Comparison of ENCODE assay signal across 2 cellular contexts in the genomic region with DNA sequence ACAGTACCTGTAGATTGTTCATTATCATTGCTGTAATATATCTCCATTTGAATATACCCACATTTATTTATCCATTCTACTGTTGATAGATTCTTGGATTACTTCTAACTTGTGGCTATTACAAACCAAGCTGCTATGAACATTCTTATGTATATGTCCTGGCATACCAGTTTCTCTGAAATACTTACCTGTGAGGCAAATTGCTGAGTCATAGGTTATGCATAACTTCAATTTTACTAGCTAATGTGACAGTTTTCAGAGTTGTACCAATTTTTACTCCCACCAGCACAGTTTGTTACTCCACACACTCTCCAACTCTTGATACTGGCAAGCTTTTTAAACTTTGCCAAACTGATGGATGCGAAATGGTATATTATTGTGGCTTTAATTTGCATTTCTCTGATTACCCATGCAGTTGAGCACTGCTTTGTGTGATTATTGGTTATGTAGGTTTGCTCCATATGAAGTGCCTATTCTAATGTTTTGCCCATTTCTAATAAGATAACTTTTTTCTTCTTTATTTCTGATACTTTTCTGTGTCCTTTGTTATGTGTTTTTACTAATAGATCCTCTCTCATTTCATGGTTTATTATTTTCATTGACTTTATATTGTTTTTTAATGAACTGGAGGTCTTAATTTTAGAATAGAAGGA.
TF ChIP-seq lines count a peak whose summit lies in the region.

No MANE protein-coding gene starts in this region.

TF ChIP-seq in IMR-90, 13 proteins besides CTCF, POLR2A, EP300 and RAD21:
- TF ChIP-seq FOS (IDR thresholded peaks at IDR 0.05; ENCODE audit: low read depth, low read length): no peak
- TF ChIP-seq MXI1 (IDR thresholded peaks at IDR 0.05; ENCODE audit: borderline replicate concordance, low read depth, low read length): no peak
- TF ChIP-seq, protein P1, sequence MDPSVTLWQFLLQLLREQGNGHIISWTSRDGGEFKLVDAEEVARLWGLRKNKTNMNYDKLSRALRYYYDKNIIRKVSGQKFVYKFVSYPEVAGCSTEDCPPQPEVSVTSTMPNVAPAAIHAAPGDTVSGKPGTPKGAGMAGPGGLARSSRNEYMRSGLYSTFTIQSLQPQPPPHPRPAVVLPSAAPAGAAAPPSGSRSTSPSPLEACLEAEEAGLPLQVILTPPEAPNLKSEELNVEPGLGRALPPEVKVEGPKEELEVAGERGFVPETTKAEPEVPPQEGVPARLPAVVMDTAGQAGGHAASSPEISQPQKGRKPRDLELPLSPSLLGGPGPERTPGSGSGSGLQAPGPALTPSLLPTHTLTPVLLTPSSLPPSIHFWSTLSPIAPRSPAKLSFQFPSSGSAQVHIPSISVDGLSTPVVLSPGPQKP (IDR thresholded peaks at IDR 0.05; ENCODE audit: borderline replicate concordance, low read depth, low read length): no peak
- peak; percentile 70 for TF ChIP-seq MAFK (IDR thresholded peaks at IDR 0.05; ENCODE audit: low read depth, low read length)
- TF ChIP-seq NFE2L2 (IDR thresholded peaks at IDR 0.05; ENCODE audit: low read depth, low read length): peak; percentile 86
- no peak for TF ChIP-seq CHD1 (IDR thresholded peaks at IDR 0.05; ENCODE audit: low read depth, low read length)
- TF ChIP-seq SMC3 (IDR thresholded peaks at IDR 0.05; ENCODE audit: low read depth, low read length): no peak
- TF ChIP-seq BHLHE40 (IDR thresholded peaks at IDR 0.05; ENCODE audit: low read depth, low read length): no peak

TF ChIP-seq in K562, 482 proteins besides CTCF, POLR2A, EP300 and RAD21:
- TF ChIP-seq HMG20B (CRISPR knock-in tag; IDR thresholded peaks at IDR 0.05) (no peak), MAFK (IDR thresholded peaks at IDR 0.05; ENCODE audit: low read length) (peak; percentile 50; the same call in 1 of the 2 replicates), SPI1 (IDR thresholded peaks at IDR 0.05; ENCODE audit: borderline replicate concordance, low read depth, low read length) (no peak), ZNF316 (IDR thresholded peaks at IDR 0.05) (peak; percentile 82), C11orf30 (IDR thresholded peaks at IDR 0.05; ENCODE audit: low read depth) (peak; percentile 62), MAFF (IDR thresholded peaks at IDR 0.05; ENCODE audit: low read length) (peak; percentile 52; the same call in 1 of the 2 replicates), NFE2L1 (tag; IDR thresholded peaks at IDR 0.05; ENCODE audit: borderline replicate concordance, low read depth) (peak; percentile 22; the same call in 1 of the 2 replicates), NFE2 (IDR thresholded peaks at IDR 0.05; ENCODE audit: low read depth) (peak; percentile 53), MAFG (tag; conservative IDR thresholded peaks at IDR 0.05) (peak; percentile 58; the same call in 1 of the 2 replicates)
- TF ChIP-seq, protein P2, sequence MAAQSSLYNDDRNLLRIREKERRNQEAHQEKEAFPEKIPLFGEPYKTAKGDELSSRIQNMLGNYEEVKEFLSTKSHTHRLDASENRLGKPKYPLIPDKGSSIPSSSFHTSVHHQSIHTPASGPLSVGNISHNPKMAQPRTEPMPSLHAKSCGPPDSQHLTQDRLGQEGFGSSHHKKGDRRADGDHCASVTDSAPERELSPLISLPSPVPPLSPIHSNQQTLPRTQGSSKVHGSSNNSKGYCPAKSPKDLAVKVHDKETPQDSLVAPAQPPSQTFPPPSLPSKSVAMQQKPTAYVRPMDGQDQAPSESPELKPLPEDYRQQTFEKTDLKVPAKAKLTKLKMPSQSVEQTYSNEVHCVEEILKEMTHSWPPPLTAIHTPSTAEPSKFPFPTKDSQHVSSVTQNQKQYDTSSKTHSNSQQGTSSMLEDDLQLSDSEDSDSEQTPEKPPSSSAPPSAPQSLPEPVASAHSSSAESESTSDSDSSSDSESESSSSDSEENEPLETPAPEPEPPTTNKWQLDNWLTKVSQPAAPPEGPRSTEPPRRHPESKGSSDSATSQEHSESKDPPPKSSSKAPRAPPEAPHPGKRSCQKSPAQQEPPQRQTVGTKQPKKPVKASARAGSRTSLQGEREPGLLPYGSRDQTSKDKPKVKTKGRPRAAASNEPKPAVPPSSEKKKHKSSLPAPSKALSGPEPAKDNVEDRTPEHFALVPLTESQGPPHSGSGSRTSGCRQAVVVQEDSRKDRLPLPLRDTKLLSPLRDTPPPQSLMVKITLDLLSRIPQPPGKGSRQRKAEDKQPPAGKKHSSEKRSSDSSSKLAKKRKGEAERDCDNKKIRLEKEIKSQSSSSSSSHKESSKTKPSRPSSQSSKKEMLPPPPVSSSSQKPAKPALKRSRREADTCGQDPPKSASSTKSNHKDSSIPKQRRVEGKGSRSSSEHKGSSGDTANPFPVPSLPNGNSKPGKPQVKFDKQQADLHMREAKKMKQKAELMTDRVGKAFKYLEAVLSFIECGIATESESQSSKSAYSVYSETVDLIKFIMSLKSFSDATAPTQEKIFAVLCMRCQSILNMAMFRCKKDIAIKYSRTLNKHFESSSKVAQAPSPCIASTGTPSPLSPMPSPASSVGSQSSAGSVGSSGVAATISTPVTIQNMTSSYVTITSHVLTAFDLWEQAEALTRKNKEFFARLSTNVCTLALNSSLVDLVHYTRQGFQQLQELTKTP (IDR thresholded peaks at IDR 0.05; ENCODE audit: low read depth in 1 of 2, partially characterized antibody in 2 of 2): peak in 1 of 2 experiments; percentile 99
